14 cellular contexts compared by ENCODE assay signal in genomic region chr6:170096191-170096802, GRCh38.
A peak's percentile ranks its signal among the peaks of the same experiment; 100 is the strongest.
DNase-seq lines count a peak whose midpoint lies in the region; ATAC-seq and TF ChIP-seq lines count a peak whose summit lies in the region.
"Had no signal": no experiment of that assay in that cellular context is flagged by ENCODE, and none has a peak within 500 bp of the region (broad histone marks: within the 10 kb centered on the region; RNA-seq: fewer than 3 reads in every experiment).

No MANE protein-coding gene starts in this region.

- POLR2A ChIA-PET in WTC11 (lab: Charles Lee): no interaction called here

- no peaks in the 10 kb centered on the region for H3K27me3 ChIP-seq in thoracic aorta (replicated peaks; ENCODE audit: insufficient read depth)
- H3K27me3 ChIP-seq: colonic mucosa had no signal

- H3K27ac Mint-ChIP-seq in activated CD8-positive, alpha-beta memory T cell treated with anti-CD3 and anti-CD28 coated beads, Interleukin-2, amount 10 ng/mL, durations not matched to agents 7 days and 5 days: no peak overlapping the region
- no peak overlapping the region for H3K27ac Mint-ChIP-seq in WTC11
- H3K27ac Mint-ChIP-seq: activated CD8-positive, alpha-beta T cell treated with anti-CD3 and anti-CD28 coated beads for 36 hours; activated naive CD8-positive, alpha-beta T cell treated with anti-CD3 and anti-CD28 coated beads, Interleukin-2, amount 10 ng/mL, durations not matched to agents 7 days and 5 days had no signal

- H3K27me3 Mint-ChIP-seq in activated CD8-positive, alpha-beta memory T cell treated with anti-CD3 and anti-CD28 coated beads, Interleukin-2, amount 10 ng/mL, durations not matched to agents 7 days and 5 days: peaks cover 13% of the 10 kb centered on the region
- no peaks in the 10 kb centered on the region; the same call in 1 of the 2 replicates for H3K27me3 Mint-ChIP-seq in WTC11 (ENCODE audit: low read depth)
- H3K27me3 Mint-ChIP-seq: activated CD8-positive, alpha-beta T cell treated with anti-CD3 and anti-CD28 coated beads for 36 hours had no signal

- no peak overlapping the region for H3K4me3 Mint-ChIP-seq in activated CD8-positive, alpha-beta memory T cell treated with anti-CD3 and anti-CD28 coated beads, Interleukin-2, amount 10 ng/mL, durations not matched to agents 7 days and 5 days
- no peak overlapping the region for H3K4me3 Mint-ChIP-seq in WTC11
- H3K4me3 Mint-ChIP-seq: activated CD8-positive, alpha-beta T cell treated with anti-CD3 and anti-CD28 coated beads for 36 hours; activated naive CD8-positive, alpha-beta T cell treated with anti-CD3 and anti-CD28 coated beads, Interleukin-2, amount 10 ng/mL, durations not matched to agents 7 days and 5 days had no signal

- H3K36me3 ChIP-seq in thoracic aorta: no peaks in the 10 kb centered on the region
- H3K36me3 ChIP-seq: colonic mucosa had no signal

- H3K27ac ChIP-seq in thoracic aorta: peak overlapping the region; percentile 52 to 64
- H3K27ac ChIP-seq: colonic mucosa had no signal

- H3K36me3 Mint-ChIP-seq in activated CD8-positive, alpha-beta memory T cell treated with anti-CD3 and anti-CD28 coated beads, Interleukin-2, amount 10 ng/mL, durations not matched to agents 7 days and 5 days: peaks cover 3% of the 10 kb centered on the region
- peaks cover 9% of the 10 kb centered on the region for H3K36me3 Mint-ChIP-seq in WTC11

- ATAC-seq in activated CD8-positive, alpha-beta memory T cell treated with anti-CD3 and anti-CD28 coated beads, Interleukin-2, amount 10 ng/mL, durations not matched to agents 7 days and 5 days: no peak
- ATAC-seq in WTC11 (peak; percentile 44; the same call in 1 of the 2 replicates), thoracic aorta (ENCODE audit: insufficient number of reproducible peaks, low FRiP score, low read depth) (no peak), HG02759 (IDR thresholded peaks at IDR 0.05; ENCODE audit: unreplicated experiment) (no peak)
- ATAC-seq: activated CD8-positive, alpha-beta T cell treated with anti-CD3 and anti-CD28 coated beads for 36 hours had no signal

- H3K4me1 Mint-ChIP-seq in activated CD8-positive, alpha-beta memory T cell treated with anti-CD3 and anti-CD28 coated beads, Interleukin-2, amount 10 ng/mL, durations not matched to agents 7 days and 5 days: no peaks in the 10 kb centered on the region
- H3K4me1 Mint-ChIP-seq in WTC11: 0 out of 2 replicates have a peak, but pooled peaks cover 7% of the 10 kb centered on the region

- no peaks in the 10 kb centered on the region for H3K9me3 ChIP-seq in thoracic aorta
- H3K9me3 ChIP-seq: colonic mucosa had no signal

- peaks cover 4 to 29% of the 10 kb centered on the region in 2 donors for H3K4me1 ChIP-seq in thoracic aorta (ENCODE audit: control insufficient read depth in 1 of 2, low read depth in 2 of 2)
- H3K4me1 ChIP-seq: colonic mucosa had no signal

- peak overlapping the region; percentile 17 for H3K4me3 ChIP-seq in thoracic aorta
- H3K4me3 ChIP-seq: colonic mucosa had no signal

- no peak for TF ChIP-seq CTCF in WTC11 (IDR thresholded peaks at IDR 0.05)
- TF ChIP-seq CTCF in thoracic aorta (IDR thresholded peaks at IDR 0.05): no peak

- CTCF ChIA-PET in activated CD8-positive, alpha-beta memory T cell treated with anti-CD3 and anti-CD28 coated beads, Interleukin-2, amount 10 ng/mL, durations not matched to agents 7 days and 5 days (lab: Charles Lee): no interaction called here
- CTCF ChIA-PET in WTC11 (lab: Charles Lee): no interaction called here

- H3K9me3 Mint-ChIP-seq in activated CD8-positive, alpha-beta memory T cell treated with anti-CD3 and anti-CD28 coated beads, Interleukin-2, amount 10 ng/mL, durations not matched to agents 7 days and 5 days (ENCODE audit: low read depth): peaks cover 2% of the 10 kb centered on the region
- H3K9me3 Mint-ChIP-seq in WTC11: peaks cover 16% of the 10 kb centered on the region

- peak; percentile 28 for DNase-seq in activated CD8-positive, alpha-beta memory T cell treated with anti-CD3 and anti-CD28 coated beads, Interleukin-2, amount 10 ng/mL, durations not matched to agents 7 days and 5 days
- no peak for DNase-seq in activated CD8-positive, alpha-beta memory T cell treated with anti-CD3 and anti-CD28 coated beads for 24 hours
- DNase-seq in WTC11 (ENCODE audit: low spot score): peak; percentile 2
- peak; percentile 84 for DNase-seq in mesenteric fat pad (ENCODE audit: low spot score)
- DNase-seq in thoracic aorta (ENCODE audit: low spot score): no peak
- no peak for DNase-seq in DMS53 treated with DMSO at 0.1 percent for 48 hours (lab: John Stamatoyannopoulos, UW; ENCODE audit: unreplicated experiment)
- no peak for DNase-seq in NCI-H524 treated with DMSO at 0.1 percent for 48 hours (lab: John Stamatoyannopoulos, UW)
- DNase-seq: ACHN; activated CD8-positive, alpha-beta T cell treated with anti-CD3 and anti-CD28 coated beads for 36 hours; activated naive CD8-positive, alpha-beta T cell treated with anti-CD3 and anti-CD28 coated beads, Interleukin-2, amount 10 ng/mL, durations not matched to agents 7 days and 5 days; colonic mucosa; NCI-H2171; T-helper 2 cell had no signal

TF ChIP-seq in WTC11, 78 proteins besides CTCF, POLR2A, EP300 and RAD21:
- TF ChIP-seq KAT7 (CRISPR knock-in tag; IDR thresholded peaks at IDR 0.05; ENCODE audit: borderline replicate concordance) (no peak), E2F5 (CRISPR knock-in tag; IDR thresholded peaks at IDR 0.05) (no peak), SMAD4 (CRISPR knock-in tag; IDR thresholded peaks at IDR 0.05) (no peak), MYBL2 (CRISPR knock-in tag; IDR thresholded peaks at IDR 0.05) (no peak), NR1H2 (CRISPR knock-in tag; IDR thresholded peaks at IDR 0.05) (no peak), E2F4 (CRISPR knock-in tag; IDR thresholded peaks at IDR 0.05; ENCODE audit: borderline replicate concordance, low read depth) (no peak)

Comparison
In these comparisons a context has a peak if more than half of its experiments do, and no peak if none do; other contexts are left out.
1. DNase-seq: peak in activated CD8-positive, alpha-beta memory T cell treated with anti-CD3 and anti-CD28 coated beads, Interleukin-2, amount 10 ng/mL, durations not matched to agents 7 days and 5 days (single experiment), WTC11 (single experiment) and mesenteric fat pad (single experiment); none in activated CD8-positive, alpha-beta memory T cell treated with anti-CD3 and anti-CD28 coated beads for 24 hours (single experiment), thoracic aorta (single experiment), DMS53 treated with DMSO at 0.1 percent for 48 hours (single experiment) and NCI-H524 treated with DMSO at 0.1 percent for 48 hours (single experiment).